Comparison of ENCODE assay signal across 9 cellular contexts in genomic region chr1:66788231-66788939, GRCh38. TPM values are rescaled to one million over a fixed set of nuclear protein-coding genes. Genes with fewer than 3 reads are reported as not detected.
DNase-seq lines count a peak whose midpoint lies in the region; ATAC-seq, FAIRE-seq and TF ChIP-seq lines count a peak whose summit lies in the region.
"Had no signal": no experiment of that assay in that cellular context is flagged by ENCODE, and none has a peak within 500 bp of the region (broad histone marks: within the 10 kb centered on the region; RNA-seq: fewer than 3 reads in every experiment).

No MANE protein-coding gene starts in this region.

- TF ChIP-seq POLR2A in breast epithelium (IDR thresholded peaks at IDR 0.05) (no peak), NB4 (IDR thresholded peaks at IDR 0.05; ENCODE audit: extremely low read depth, insufficient read length) (no peak), HepG2 (IDR thresholded peaks at IDR 0.05; ENCODE audit: insufficient read depth in 1 of 2, low read depth in 2 of 2, low read length in 2 of 2) (no peak)

- POLR2A ChIA-PET in HepG2 (lab: Yijun Ruan, JAX), result no interaction called here

- dilution Hi-C loops in mammary epithelial cell (cut with HindIII; ENCODE audit: low sequenced_read_pairs), result no loop called here

- peak; percentile 88 for ATAC-seq in effector memory CD8-positive, alpha-beta T cell (replicated peaks)
- no peak for ATAC-seq in HG02973 (IDR thresholded peaks at IDR 0.05; ENCODE audit: unreplicated experiment)
- no peak for ATAC-seq in HepG2

- H3K4me2 ChIP-seq in mammary epithelial cell (ENCODE audit: insufficient read depth, low read depth, low read length), result peak overlapping the region; percentile 64
- H3K4me2 ChIP-seq in HepG2 (ENCODE audit: low read depth, low read length), result no peak overlapping the region

- no peaks in the 10 kb centered on the region for H3K9me3 ChIP-seq in mammary epithelial cell (replicated peaks; ENCODE audit: insufficient read depth, low read length)
- H3K9me3 ChIP-seq in breast epithelium, result no peaks in the 10 kb centered on the region
- H3K9me3 ChIP-seq in HepG2 (ENCODE audit: low read length), result no peaks in the 10 kb centered on the region

- intact Hi-C loops in mammary epithelial cell (cut with micrococcal nuclease) (no loop called here), breast epithelium (cut with DNase I; ENCODE audit: low total_unique reads) (no loop called here), HepG2 (cut with micrococcal nuclease; ENCODE audit: unreplicated experiment) (no loop called here)

- H3K4me1 Mint-ChIP-seq in effector memory CD8-positive, alpha-beta T cell (ENCODE audit: low read depth in 2 of 2), result peaks cover 6 to 8% of the 10 kb centered on the region in 2 donors

- CTCF ChIA-PET in mammary epithelial cell (lab: Charles Lee; ENCODE audit: low non-redundant PET), result no interaction called here
- CTCF ChIA-PET in HepG2 (lab: Yijun Ruan, JAX; ENCODE audit: low intra/inter-chr PET ratio, low total read pairs), result no interaction called here

- H3K9me3 Mint-ChIP-seq in effector memory CD8-positive, alpha-beta T cell, result no peaks in the 10 kb centered on the region

- H3K27ac ChIP-seq in mammary epithelial cell (ENCODE audit: insufficient read depth, low read depth, low read length), result no peak overlapping the region
- no peak overlapping the region for H3K27ac ChIP-seq in breast epithelium
- no peak overlapping the region for H3K27ac ChIP-seq in HepG2 (ENCODE audit: extremely low read length, insufficient read depth, low read length)

- TF ChIP-seq RAD21 in HepG2 (CRISPR knock-in tag; IDR thresholded peaks at IDR 0.05), result no peak

- TF ChIP-seq CTCF in mammary epithelial cell (conservative IDR thresholded peaks at IDR 0.05 in 1 of 2, IDR thresholded peaks at IDR 0.05 in 1 of 2; ENCODE audit: extremely low read depth in 1 of 2, insufficient read depth in 1 of 2, low read depth in 1 of 2, low read length in 2 of 2), result no peak
- TF ChIP-seq CTCF in breast epithelium (IDR thresholded peaks at IDR 0.05), result no peak
- TF ChIP-seq CTCF in NB4 (IDR thresholded peaks at IDR 0.05; ENCODE audit: low read depth, low read length), result no peak
- no peak for TF ChIP-seq CTCF in HepG2 (CRISPR knock-in tag; IDR thresholded peaks at IDR 0.05)

- no peak overlapping the region for H3K9ac ChIP-seq in mammary epithelial cell (ENCODE audit: insufficient read depth, low read length)
- H3K9ac ChIP-seq in HepG2 (ENCODE audit: insufficient read depth, low read depth, low read length), result no peak overlapping the region

- H3K4me1 ChIP-seq in mammary epithelial cell (ENCODE audit: insufficient read depth, low read length), result no peaks in the 10 kb centered on the region
- no peaks in the 10 kb centered on the region for H3K4me1 ChIP-seq in breast epithelium
- no peaks in the 10 kb centered on the region for H3K4me1 ChIP-seq in HepG2 (ENCODE audit: insufficient read depth, low read length)

- no peak for TF ChIP-seq EP300 in HepG2 (IDR thresholded peaks at IDR 0.05; ENCODE audit: low read depth in 2 of 2, low read length in 2 of 2)
- no peak for TF ChIP-seq EP300 in HepG2 (CRISPR knock-in tag; IDR thresholded peaks at IDR 0.05; ENCODE audit: borderline replicate concordance)

- no peaks in the 10 kb centered on the region for H4K20me1 ChIP-seq in mammary epithelial cell (ENCODE audit: insufficient read depth, low read length)
- H4K20me1 ChIP-seq in HepG2 (ENCODE audit: insufficient read depth, low read length), result no peaks in the 10 kb centered on the region

- 28% methylated on average over 6 of the region's 6 CpGs for WGBS in mammary epithelial cell (ENCODE audit: low coverage, missing lambda C conversion rate)
- 6% methylated on average over 6 of the region's 6 CpGs for WGBS in HepG2 (ENCODE audit: low lambda C conversion rate)

- no TSS peak for BruUV-seq in mammary epithelial cell (replicated peaks; lab: Mats Ljungman, UMichigan)
- BruUV-seq in HepG2 (replicated peaks; lab: Mats Ljungman, UMichigan), result no TSS peak

- peak overlapping the region in 1 of 2 donors; percentile 24 for H3K4me3 Mint-ChIP-seq in effector memory CD8-positive, alpha-beta T cell

- peak overlapping the region in 1 of 2 donors; percentile 3 for H3K27ac Mint-ChIP-seq in effector memory CD8-positive, alpha-beta T cell

- H3K36me3 Mint-ChIP-seq in effector memory CD8-positive, alpha-beta T cell (ENCODE audit: insufficient read depth), result no peaks in the 10 kb centered on the region

- in situ Hi-C loops in mammary epithelial cell (cut with MboI; ENCODE audit: low sequenced_read_pairs in 2 of 2), result no loop called here
- in situ Hi-C loops in HepG2 (cut with HindIII; ENCODE audit: extremely low pct_ligation_motif_present, low pct_unique_long_range_greater_than_20kb), result no loop called here

- no peaks in the 10 kb centered on the region for H3K36me3 ChIP-seq in mammary epithelial cell (ENCODE audit: insufficient read depth, low read length)
- H3K36me3 ChIP-seq in breast epithelium, result no peaks in the 10 kb centered on the region
- no peaks in the 10 kb centered on the region for H3K36me3 ChIP-seq in HepG2 (replicated peaks in 1 of 2; ENCODE audit: control insufficient read depth in 1 of 2, insufficient read depth in 2 of 2, low read length in 2 of 2)

- H3K27me3 ChIP-seq in mammary epithelial cell (ENCODE audit: insufficient read depth, low read length) (no peaks in the 10 kb centered on the region), breast epithelium (no peaks in the 10 kb centered on the region), HepG2 (ENCODE audit: control insufficient read depth in 1 of 2, insufficient read depth in 2 of 2, low read length in 2 of 2) (no peaks in the 10 kb centered on the region)

- H3K27me3 Mint-ChIP-seq in effector memory CD8-positive, alpha-beta T cell, result peaks cover 0 to 7% of the 10 kb centered on the region in 2 donors

- DNase-seq in mammary epithelial cell, result peak; percentile 79
- DNase-seq in breast epithelium (ENCODE audit: low spot score in 2 of 2), result no peak
- peak; percentile 4 for DNase-seq in NB4 (ENCODE audit: low read depth)
- DNase-seq in effector memory CD8-positive, alpha-beta T cell, result peak in 1 of 3 experiments; percentile 7
- DNase-seq in MV-4-11 (lab: John Stamatoyannopoulos, UW), result no peak
- no peak for DNase-seq in HepG2 (ENCODE audit: low spot score)
- DNase-seq in HuH-7.5 (ENCODE audit: low spot score), result no peak

- no peaks in the 10 kb centered on the region for H3K79me2 ChIP-seq in mammary epithelial cell (ENCODE audit: insufficient read depth, low read length)
- no peaks in the 10 kb centered on the region for H3K79me2 ChIP-seq in HepG2 (ENCODE audit: insufficient read depth, low read length)

- H3K4me3 ChIP-seq in mammary epithelial cell (replicated peaks in 1 of 3; ENCODE audit: insufficient read depth in 1 of 3, low read depth in 2 of 3, low read length in 3 of 3) (no peak overlapping the region), breast epithelium (no peak overlapping the region), NB4 (ENCODE audit: low read depth, low read length) (no peak overlapping the region), HepG2 (replicated peaks in 1 of 3; ENCODE audit: insufficient read depth in 1 of 3, low read depth in 2 of 3, low read length in 3 of 3) (no peak overlapping the region)

- FAIRE-seq in HepG2 (lab: Jason Lieb, UNC), result no peak

- H2AFZ ChIP-seq in mammary epithelial cell (ENCODE audit: low read depth, low read length), result no peak overlapping the region
- H2AFZ ChIP-seq in HepG2 (ENCODE audit: low read length), result no peak overlapping the region

RNA-seq across cellular contexts. Expression of gene INSL5, which starts 12.7 kb away (rescaled TPM):
- total RNA-seq in mammary epithelial cell, result not detected
- not detected for polyA plus RNA-seq in mammary epithelial cell
- not detected for polyA minus RNA-seq in mammary epithelial cell
- under 1 TPM in 1 of 3 donors, not detected in 2; 0.80 TPM for total RNA-seq in breast epithelium
- total RNA-seq in HepG2 (2016; rRNA removed; fragmentation: Illumina TruSeq; extraction: Trizol), result not detected in 2 replicates
- not detected in 2 replicates for total RNA-seq in HepG2 (2016; cell fraction: cytosol; rRNA removed; fragmentation: Illumina TruSeq; extraction: Trizol; ENCODE audit: low read depth)
- total RNA-seq in HepG2 (2016; cell fraction: insoluble cytoplasmic fraction; rRNA removed; fragmentation: Illumina TruSeq; extraction: Trizol), result not detected in 2 replicates
- total RNA-seq in HepG2 (2016; cell fraction: membrane; rRNA removed; fragmentation: Illumina TruSeq; extraction: Trizol), result not detected in 2 replicates
- not detected in 2 replicates for total RNA-seq in HepG2 (2016; cell fraction: nucleus; rRNA removed; fragmentation: Illumina TruSeq; extraction: Trizol)
- polyA plus RNA-seq in HepG2 (2011; rRNA removed), result not detected in 2 replicates
- not detected in 2 replicates for polyA plus RNA-seq in HepG2 (2011; cell fraction: cytosol; rRNA removed)
- not detected in 2 replicates for polyA plus RNA-seq in HepG2 (2011; cell fraction: nucleus; rRNA removed)
- polyA plus RNA-seq in HepG2 (2012), result not detected in 2 replicates
- polyA plus RNA-seq in HepG2 (2016; cell fraction: cytosol; fragmentation: Illumina TruSeq; extraction: Trizol; ENCODE audit: low read depth), result not detected in 2 replicates
- not detected in 2 replicates for polyA plus RNA-seq in HepG2 (2016; cell fraction: insoluble cytoplasmic fraction; fragmentation: Illumina TruSeq; extraction: Trizol; ENCODE audit: low read depth)
- not detected in 2 replicates for polyA plus RNA-seq in HepG2 (2016; cell fraction: membrane; fragmentation: Illumina TruSeq; extraction: Trizol; ENCODE audit: low read depth)
- not detected in 2 replicates for polyA plus RNA-seq in HepG2 (2016; cell fraction: nucleus; fragmentation: Illumina TruSeq; extraction: Trizol; ENCODE audit: insufficient read depth, low read depth)
- polyA minus RNA-seq in HepG2 (2011; rRNA and poly(A)+ RNA removed; ENCODE audit: low replicate concordance), result not detected in 2 replicates
- not detected in 2 replicates for polyA minus RNA-seq in HepG2 (2011; cell fraction: cytosol; rRNA and poly(A)+ RNA removed)
- not detected in 2 replicates for polyA minus RNA-seq in HepG2 (2011; cell fraction: nucleus; rRNA and poly(A)+ RNA removed)
- polyA plus RNA-seq: BJ had no signal

RNA-seq across cellular contexts. Expression of gene DYNLT5, which starts 36.1 kb away (rescaled TPM):
- not detected for total RNA-seq in mammary epithelial cell
- not detected for polyA plus RNA-seq in mammary epithelial cell
- not detected for polyA minus RNA-seq in mammary epithelial cell
- total RNA-seq in breast epithelium, result 1 to 10 TPM in 1 of 3 donors, under 1 TPM in 2; 0.32 to 1.0 (median 0.33) TPM
- not detected in 2 replicates for total RNA-seq in HepG2 (2016; rRNA removed; fragmentation: Illumina TruSeq; extraction: Trizol)
- not detected in 2 replicates for total RNA-seq in HepG2 (2016; cell fraction: cytosol; rRNA removed; fragmentation: Illumina TruSeq; extraction: Trizol; ENCODE audit: low read depth)
- not detected in 2 replicates for total RNA-seq in HepG2 (2016; cell fraction: insoluble cytoplasmic fraction; rRNA removed; fragmentation: Illumina TruSeq; extraction: Trizol)
- not detected in 2 replicates for total RNA-seq in HepG2 (2016; cell fraction: membrane; rRNA removed; fragmentation: Illumina TruSeq; extraction: Trizol)
- total RNA-seq in HepG2 (2016; cell fraction: nucleus; rRNA removed; fragmentation: Illumina TruSeq; extraction: Trizol), result not detected in 2 replicates
- not detected in 2 replicates for polyA plus RNA-seq in HepG2 (2011; rRNA removed)
- not detected in 2 replicates for polyA plus RNA-seq in HepG2 (2011; cell fraction: cytosol; rRNA removed)
- not detected in 2 replicates for polyA plus RNA-seq in HepG2 (2011; cell fraction: nucleus; rRNA removed)
- polyA plus RNA-seq in HepG2 (2012), result not detected in 2 replicates
- not detected in 2 replicates for polyA plus RNA-seq in HepG2 (2016; cell fraction: cytosol; fragmentation: Illumina TruSeq; extraction: Trizol; ENCODE audit: low read depth)
- not detected in 2 replicates for polyA plus RNA-seq in HepG2 (2016; cell fraction: insoluble cytoplasmic fraction; fragmentation: Illumina TruSeq; extraction: Trizol; ENCODE audit: low read depth)
- polyA plus RNA-seq in HepG2 (2016; cell fraction: membrane; fragmentation: Illumina TruSeq; extraction: Trizol; ENCODE audit: low read depth), result not detected in 2 replicates
- polyA plus RNA-seq in HepG2 (2016; cell fraction: nucleus; fragmentation: Illumina TruSeq; extraction: Trizol; ENCODE audit: insufficient read depth, low read depth), result not detected in 2 replicates
- polyA minus RNA-seq in HepG2 (2011; rRNA and poly(A)+ RNA removed; ENCODE audit: low replicate concordance), result not detected in 2 replicates
- polyA minus RNA-seq in HepG2 (2011; cell fraction: cytosol; rRNA and poly(A)+ RNA removed), result not detected in 2 replicates
- not detected in 2 replicates for polyA minus RNA-seq in HepG2 (2011; cell fraction: nucleus; rRNA and poly(A)+ RNA removed)

Comparison
In these comparisons a context has a peak if more than half of its experiments do, and no peak if none do; other contexts are left out.
1. DNase-seq: peak in mammary epithelial cell (single experiment) and NB4 (single experiment); none in breast epithelium (0 of 2), MV-4-11 (single experiment), HepG2 (single experiment) and HuH-7.5 (single experiment).